Comparison of ENCODE assay signal across 22 cellular contexts in genomic region chr7:110600983-110601382, GRCh38.
DNase-seq lines count a peak whose midpoint lies in the region; ATAC-seq and TF ChIP-seq lines count a peak whose summit lies in the region.
"Had no signal": no experiment of that assay in that cellular context is flagged by ENCODE, and none has a peak within 500 bp of the region (broad histone marks: within the 10 kb centered on the region; RNA-seq: fewer than 3 reads in every experiment).

No MANE protein-coding gene starts in this region.

- H3K9me3 ChIP-seq in HEK293 (ENCODE audit: control insufficient read depth, insufficient read depth, low read depth, low read length) (no peaks in the 10 kb centered on the region), T-helper 17 cell (ENCODE audit: control insufficient read depth, low read length, poor library complexity, severe bottlenecking) (no peaks in the 10 kb centered on the region)
- H3K9me3 ChIP-seq: SJSA1 had no signal

- no peaks in the 10 kb centered on the region for H3K36me3 ChIP-seq in HEK293 (ENCODE audit: control insufficient read depth in 2 of 2, insufficient read depth in 1 of 2, low read length in 2 of 2)
- H3K36me3 ChIP-seq: SJSA1 had no signal

- no peak overlapping the region for H3K4me3 Mint-ChIP-seq in T-helper 17 cell
- H3K4me3 Mint-ChIP-seq: activated naive CD8-positive, alpha-beta T cell treated with anti-CD3 and anti-CD28 coated beads, Interleukin-2, amount 50 U/mL, for 24 hours; brain had no signal

- TF ChIP-seq CTCF in HEK293 (tag by site-specific recombination; IDR thresholded peaks at IDR 0.05) (no peak), retinal pigment epithelial cell (conservative IDR thresholded peaks at IDR 0.05; ENCODE audit: low read depth, low read length) (no peak), GM13977 (IDR thresholded peaks at IDR 0.05; ENCODE audit: extremely low read depth, insufficient read depth, missing control alignments) (no peak)

- H3K36me3 Mint-ChIP-seq in T-helper 17 cell (ENCODE audit: low read depth) = no peaks in the 10 kb centered on the region
- H3K36me3 Mint-ChIP-seq: brain had no signal

- H3K4me3 ChIP-seq in HEK293 (ENCODE audit: low read depth, low read length) (no peak overlapping the region), retinal pigment epithelial cell (ENCODE audit: low read length) (no peak overlapping the region)
- H3K4me3 ChIP-seq: SJSA1 had no signal

- POLR2A ChIA-PET in HEK293 (lab: Yijun Ruan, JAX) = no interaction called here

- in situ Hi-C loops in GM13977 (cut with MboI; ENCODE audit: low pct_unique_long_range_greater_than_20kb, low sequenced_read_pairs, unreplicated experiment) = no loop called here

- no peaks in the 10 kb centered on the region for H3K27me3 Mint-ChIP-seq in T-helper 17 cell
- H3K27me3 Mint-ChIP-seq: activated naive CD8-positive, alpha-beta T cell treated with anti-CD3 and anti-CD28 coated beads, Interleukin-2, amount 50 U/mL, for 24 hours had no signal

- DNase-seq in NCI-H187 treated with DMSO at 0.1 percent for 48 hours (lab: John Stamatoyannopoulos, UW) (peak; percentile 78), NCI-H69 (lab: John Stamatoyannopoulos, UW) (peak; percentile 80), retinal pigment epithelial cell (ENCODE audit: low read depth) (peak; percentile 34), GM13977 (ENCODE audit: low spot score) (no peak), T-helper 17 cell (no peak)
- DNase-seq: activated CD4-positive, CD25-positive, alpha-beta regulatory T cell treated with anti-CD3 and anti-CD28 coated beads, Interleukin-2, amount 50 U/mL, for 72 hours; activated CD8-positive, alpha-beta memory T cell treated with anti-CD3 and anti-CD28 coated beads for 24 hours; activated gamma-delta T cell treated with Interleukin-2 at 50 U/mL for 16 hours; activated naive CD8-positive, alpha-beta T cell treated with anti-CD3 and anti-CD28 coated beads, Interleukin-2, amount 50 U/mL, for 24 hours; activated T-cell treated with anti-CD3 and anti-CD28 coated beads, Interleukin-2, amount 50 U/mL, for 1 hour; DND-41; IMR-90; mammary epithelial cell; NCI-H1048; NCI-H226; T-helper 1 cell; trophoblast cell had no signal

- no peak overlapping the region for H3K27ac ChIP-seq in HEK293 (ENCODE audit: extremely low read depth, low read depth, low read length)
- H3K27ac ChIP-seq: epithelial cell of prostate, SJSA1 had no signal

- ATAC-seq in T-helper 17 cell (no peak), HG02973 (IDR thresholded peaks at IDR 0.05; ENCODE audit: unreplicated experiment) (no peak)
- ATAC-seq: activated naive CD8-positive, alpha-beta T cell treated with anti-CD3 and anti-CD28 coated beads, Interleukin-2, amount 50 U/mL, for 24 hours had no signal

- peaks cover 2% of the 10 kb centered on the region; the same call in 1 of the 2 replicates for H3K4me1 ChIP-seq in HEK293 (ENCODE audit: control insufficient read depth, insufficient read depth, low read length)
- H3K4me1 ChIP-seq: SJSA1 had no signal

- CTCF ChIA-PET in HEK293 (lab: Yijun Ruan, JAX) = interaction anchor here (0.6 to 0.7 kb wide), 2 partner anchors 483 to 962 kb away, joined by 3 read pairs; partner anchors contain the start of gene IMMP2L

- no peak overlapping the region for H3K27ac Mint-ChIP-seq in T-helper 17 cell
- H3K27ac Mint-ChIP-seq: activated naive CD8-positive, alpha-beta T cell treated with anti-CD3 and anti-CD28 coated beads, Interleukin-2, amount 50 U/mL, for 24 hours; brain had no signal

- no peaks in the 10 kb centered on the region for H3K4me1 Mint-ChIP-seq in T-helper 17 cell
- H3K4me1 Mint-ChIP-seq: activated naive CD8-positive, alpha-beta T cell treated with anti-CD3 and anti-CD28 coated beads, Interleukin-2, amount 50 U/mL, for 24 hours had no signal

TF ChIP-seq in HEK293, 187 proteins besides CTCF, POLR2A, EP300 and RAD21 (continues in another document):
- TF ChIP-seq OSR2 (tag by site-specific recombination; IDR thresholded peaks at IDR 0.05) (peak; percentile 98), ZNF692 (tag by site-specific recombination; IDR thresholded peaks at IDR 0.05) (no peak), KLF8 (tag by site-specific recombination; IDR thresholded peaks at IDR 0.05) (no peak), ZNF530 (tag by site-specific recombination; IDR thresholded peaks at IDR 0.05; ENCODE audit: low read depth) (no peak), ZNF830 (tag by site-specific recombination; IDR thresholded peaks at IDR 0.05; ENCODE audit: low read depth) (no peak), ZNF558 (tag by site-specific recombination; IDR thresholded peaks at IDR 0.05) (no peak), ZNF292 (tag by site-specific recombination; IDR thresholded peaks at IDR 0.05; ENCODE audit: borderline replicate concordance, low read depth) (no peak), ZFP37 (tag by site-specific recombination; IDR thresholded peaks at IDR 0.05) (no peak), ZNF433 (tag by site-specific recombination; IDR thresholded peaks at IDR 0.05; ENCODE audit: low read depth) (no peak), KLF10 (tag by site-specific recombination; IDR thresholded peaks at IDR 0.05) (no peak), ZNF366 (tag by site-specific recombination; conservative IDR thresholded peaks at IDR 0.05) (no peak), MYNN (tag by site-specific recombination; IDR thresholded peaks at IDR 0.05; ENCODE audit: borderline replicate concordance) (no peak), ZIC2 (tag by site-specific recombination; IDR thresholded peaks at IDR 0.05) (no peak), BCL11B (tag by site-specific recombination; IDR thresholded peaks at IDR 0.05; ENCODE audit: low read depth) (no peak), PRDM10 (tag by site-specific recombination; IDR thresholded peaks at IDR 0.05) (peak; percentile 11; the same call in 1 of the 2 replicates), ZNF112 (tag by site-specific recombination; IDR thresholded peaks at IDR 0.05) (no peak), ZNF624 (tag by site-specific recombination; IDR thresholded peaks at IDR 0.05) (no peak), ZNF223 (tag by site-specific recombination; IDR thresholded peaks at IDR 0.05) (no peak), ZBTB6 (tag by site-specific recombination; IDR thresholded peaks at IDR 0.05) (no peak), ZNF571 (tag by site-specific recombination; IDR thresholded peaks at IDR 0.05) (no peak), ZNF248 (tag by site-specific recombination; IDR thresholded peaks at IDR 0.05) (no peak), ZBTB1 (tag by site-specific recombination; IDR thresholded peaks at IDR 0.05) (no peak), ZNF514 (tag by site-specific recombination; IDR thresholded peaks at IDR 0.05) (no peak), ZNF221 (tag by site-specific recombination; IDR thresholded peaks at IDR 0.05; ENCODE audit: borderline replicate concordance) (no peak)

Comparison
In these comparisons a context has a peak if more than half of its experiments do, and no peak if none do; other contexts are left out.
1. DNase-seq: peak in NCI-H187 treated with DMSO at 0.1 percent for 48 hours (single experiment), NCI-H69 (single experiment) and retinal pigment epithelial cell (single experiment); none in GM13977 (single experiment) and T-helper 17 cell (0 of 3).